2 cellular contexts compared by ENCODE assay signal in the genomic region with DNA sequence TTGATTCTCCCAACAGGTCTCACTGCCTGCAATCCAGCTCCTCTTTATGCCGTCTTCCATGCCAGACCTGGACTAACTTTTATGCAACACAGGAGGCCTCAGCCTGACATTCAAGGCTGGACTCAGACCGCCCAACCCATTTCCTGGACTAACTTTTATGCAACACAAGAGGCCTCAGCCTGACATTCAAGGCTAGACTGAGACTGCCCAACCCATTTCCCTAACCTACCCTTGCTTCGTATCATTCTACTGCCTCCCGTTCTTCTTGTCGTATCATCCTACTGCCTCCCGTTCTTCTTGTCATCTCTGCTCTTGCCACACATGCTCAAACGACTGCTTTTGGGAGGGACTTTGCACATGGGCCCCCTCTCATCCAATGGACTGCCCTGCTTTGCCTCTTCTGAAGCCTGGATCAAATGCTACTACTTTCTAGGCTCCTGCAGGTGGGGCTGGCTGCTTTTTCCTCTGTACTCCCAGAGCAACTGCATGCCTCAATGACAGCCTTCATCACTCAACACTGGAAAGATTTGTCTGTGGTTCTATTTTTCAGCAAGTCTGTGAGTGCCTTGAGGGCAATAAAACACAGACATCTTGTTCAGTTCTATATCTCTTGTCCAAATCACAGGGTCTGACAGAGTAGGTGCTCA.
TF ChIP-seq lines count a peak whose summit lies in the region.

No MANE protein-coding gene starts in this region.

TF ChIP-seq in SK-N-SH treated with all-trans-retinoic acid at 6 μM for 48 hours, 23 proteins besides CTCF, POLR2A, EP300 and RAD21 (continues in another document):
- TF ChIP-seq SNAI2 (CRISPR knock-in tag; IDR thresholded peaks at IDR 0.05) = no peak
- TF ChIP-seq ESRRG (CRISPR knock-in tag; IDR thresholded peaks at IDR 0.05) = no peak
- TF ChIP-seq, protein P1, sequence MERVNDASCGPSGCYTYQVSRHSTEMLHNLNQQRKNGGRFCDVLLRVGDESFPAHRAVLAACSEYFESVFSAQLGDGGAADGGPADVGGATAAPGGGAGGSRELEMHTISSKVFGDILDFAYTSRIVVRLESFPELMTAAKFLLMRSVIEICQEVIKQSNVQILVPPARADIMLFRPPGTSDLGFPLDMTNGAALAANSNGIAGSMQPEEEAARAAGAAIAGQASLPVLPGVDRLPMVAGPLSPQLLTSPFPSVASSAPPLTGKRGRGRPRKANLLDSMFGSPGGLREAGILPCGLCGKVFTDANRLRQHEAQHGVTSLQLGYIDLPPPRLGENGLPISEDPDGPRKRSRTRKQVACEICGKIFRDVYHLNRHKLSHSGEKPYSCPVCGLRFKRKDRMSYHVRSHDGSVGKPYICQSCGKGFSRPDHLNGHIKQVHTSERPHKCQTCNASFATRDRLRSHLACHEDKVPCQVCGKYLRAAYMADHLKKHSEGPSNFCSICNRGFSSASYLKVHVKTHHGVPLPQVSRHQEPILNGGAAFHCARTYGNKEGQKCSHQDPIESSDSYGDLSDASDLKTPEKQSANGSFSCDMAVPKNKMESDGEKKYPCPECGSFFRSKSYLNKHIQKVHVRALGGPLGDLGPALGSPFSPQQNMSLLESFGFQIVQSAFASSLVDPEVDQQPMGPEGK (CRISPR knock-in tag; IDR thresholded peaks at IDR 0.05; ENCODE audit: borderline replicate concordance) = no peak
- TF ChIP-seq TCF4 (CRISPR knock-in tag; IDR thresholded peaks at IDR 0.05; ENCODE audit: borderline replicate concordance) = no peak
- TF ChIP-seq, protein P2, sequence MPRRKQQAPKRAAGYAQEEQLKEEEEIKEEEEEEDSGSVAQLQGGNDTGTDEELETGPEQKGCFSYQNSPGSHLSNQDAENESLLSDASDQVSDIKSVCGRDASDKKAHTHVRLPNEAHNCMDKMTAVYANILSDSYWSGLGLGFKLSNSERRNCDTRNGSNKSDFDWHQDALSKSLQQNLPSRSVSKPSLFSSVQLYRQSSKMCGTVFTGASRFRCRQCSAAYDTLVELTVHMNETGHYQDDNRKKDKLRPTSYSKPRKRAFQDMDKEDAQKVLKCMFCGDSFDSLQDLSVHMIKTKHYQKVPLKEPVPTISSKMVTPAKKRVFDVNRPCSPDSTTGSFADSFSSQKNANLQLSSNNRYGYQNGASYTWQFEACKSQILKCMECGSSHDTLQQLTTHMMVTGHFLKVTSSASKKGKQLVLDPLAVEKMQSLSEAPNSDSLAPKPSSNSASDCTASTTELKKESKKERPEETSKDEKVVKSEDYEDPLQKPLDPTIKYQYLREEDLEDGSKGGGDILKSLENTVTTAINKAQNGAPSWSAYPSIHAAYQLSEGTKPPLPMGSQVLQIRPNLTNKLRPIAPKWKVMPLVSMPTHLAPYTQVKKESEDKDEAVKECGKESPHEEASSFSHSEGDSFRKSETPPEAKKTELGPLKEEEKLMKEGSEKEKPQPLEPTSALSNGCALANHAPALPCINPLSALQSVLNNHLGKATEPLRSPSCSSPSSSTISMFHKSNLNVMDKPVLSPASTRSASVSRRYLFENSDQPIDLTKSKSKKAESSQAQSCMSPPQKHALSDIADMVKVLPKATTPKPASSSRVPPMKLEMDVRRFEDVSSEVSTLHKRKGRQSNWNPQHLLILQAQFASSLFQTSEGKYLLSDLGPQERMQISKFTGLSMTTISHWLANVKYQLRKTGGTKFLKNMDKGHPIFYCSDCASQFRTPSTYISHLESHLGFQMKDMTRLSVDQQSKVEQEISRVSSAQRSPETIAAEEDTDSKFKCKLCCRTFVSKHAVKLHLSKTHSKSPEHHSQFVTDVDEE (CRISPR knock-in tag; IDR thresholded peaks at IDR 0.05) = no peak
- TF ChIP-seq, protein P3, sequence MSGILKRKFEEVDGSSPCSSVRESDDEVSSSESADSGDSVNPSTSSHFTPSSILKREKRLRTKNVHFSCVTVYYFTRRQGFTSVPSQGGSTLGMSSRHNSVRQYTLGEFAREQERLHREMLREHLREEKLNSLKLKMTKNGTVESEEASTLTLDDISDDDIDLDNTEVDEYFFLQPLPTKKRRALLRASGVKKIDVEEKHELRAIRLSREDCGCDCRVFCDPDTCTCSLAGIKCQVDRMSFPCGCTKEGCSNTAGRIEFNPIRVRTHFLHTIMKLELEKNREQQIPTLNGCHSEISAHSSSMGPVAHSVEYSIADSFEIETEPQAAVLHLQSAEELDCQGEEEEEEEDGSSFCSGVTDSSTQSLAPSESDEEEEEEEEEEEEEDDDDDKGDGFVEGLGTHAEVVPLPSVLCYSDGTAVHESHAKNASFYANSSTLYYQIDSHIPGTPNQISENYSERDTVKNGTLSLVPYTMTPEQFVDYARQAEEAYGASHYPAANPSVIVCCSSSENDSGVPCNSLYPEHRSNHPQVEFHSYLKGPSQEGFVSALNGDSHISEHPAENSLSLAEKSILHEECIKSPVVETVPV (CRISPR knock-in tag; IDR thresholded peaks at IDR 0.05) = no peak
- no peak for TF ChIP-seq RARB (CRISPR knock-in tag; IDR thresholded peaks at IDR 0.05)
- no peak for TF ChIP-seq ZNF565 (CRISPR knock-in tag; conservative IDR thresholded peaks at IDR 0.05; ENCODE audit: low read depth)
- no peak for TF ChIP-seq ARNTL (CRISPR knock-in tag; IDR thresholded peaks at IDR 0.05; ENCODE audit: borderline replicate concordance, low read depth)
- no peak for TF ChIP-seq ZFP30 (CRISPR knock-in tag; IDR thresholded peaks at IDR 0.05)
- no peak for TF ChIP-seq ZC3H10 (CRISPR knock-in tag; IDR thresholded peaks at IDR 0.05)
- TF ChIP-seq OSR1 (CRISPR knock-in tag; IDR thresholded peaks at IDR 0.05) = no peak
- TF ChIP-seq ZNF8 (CRISPR knock-in tag; IDR thresholded peaks at IDR 0.05) = no peak
- no peak for TF ChIP-seq ISL1 (CRISPR knock-in tag; IDR thresholded peaks at IDR 0.05)
- TF ChIP-seq, protein P4, sequence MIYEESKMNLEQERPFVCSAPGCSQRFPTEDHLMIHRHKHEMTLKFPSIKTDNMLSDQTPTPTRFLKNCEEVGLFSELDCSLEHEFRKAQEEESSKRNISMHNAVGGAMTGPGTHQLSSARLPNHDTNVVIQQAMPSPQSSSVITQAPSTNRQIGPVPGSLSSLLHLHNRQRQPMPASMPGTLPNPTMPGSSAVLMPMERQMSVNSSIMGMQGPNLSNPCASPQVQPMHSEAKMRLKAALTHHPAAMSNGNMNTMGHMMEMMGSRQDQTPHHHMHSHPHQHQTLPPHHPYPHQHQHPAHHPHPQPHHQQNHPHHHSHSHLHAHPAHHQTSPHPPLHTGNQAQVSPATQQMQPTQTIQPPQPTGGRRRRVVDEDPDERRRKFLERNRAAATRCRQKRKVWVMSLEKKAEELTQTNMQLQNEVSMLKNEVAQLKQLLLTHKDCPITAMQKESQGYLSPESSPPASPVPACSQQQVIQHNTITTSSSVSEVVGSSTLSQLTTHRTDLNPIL (CRISPR knock-in tag; IDR thresholded peaks at IDR 0.05; ENCODE audit: low read depth) = no peak
- TF ChIP-seq PPARA (CRISPR knock-in tag; IDR thresholded peaks at IDR 0.05; ENCODE audit: borderline replicate concordance) = no peak
- TF ChIP-seq BACH2 (CRISPR knock-in tag; IDR thresholded peaks at IDR 0.05; ENCODE audit: borderline replicate concordance) = no peak

TF ChIP-seq in SK-N-SH, 30 proteins besides CTCF, POLR2A, EP300 and RAD21:
- TF ChIP-seq, protein P5, sequence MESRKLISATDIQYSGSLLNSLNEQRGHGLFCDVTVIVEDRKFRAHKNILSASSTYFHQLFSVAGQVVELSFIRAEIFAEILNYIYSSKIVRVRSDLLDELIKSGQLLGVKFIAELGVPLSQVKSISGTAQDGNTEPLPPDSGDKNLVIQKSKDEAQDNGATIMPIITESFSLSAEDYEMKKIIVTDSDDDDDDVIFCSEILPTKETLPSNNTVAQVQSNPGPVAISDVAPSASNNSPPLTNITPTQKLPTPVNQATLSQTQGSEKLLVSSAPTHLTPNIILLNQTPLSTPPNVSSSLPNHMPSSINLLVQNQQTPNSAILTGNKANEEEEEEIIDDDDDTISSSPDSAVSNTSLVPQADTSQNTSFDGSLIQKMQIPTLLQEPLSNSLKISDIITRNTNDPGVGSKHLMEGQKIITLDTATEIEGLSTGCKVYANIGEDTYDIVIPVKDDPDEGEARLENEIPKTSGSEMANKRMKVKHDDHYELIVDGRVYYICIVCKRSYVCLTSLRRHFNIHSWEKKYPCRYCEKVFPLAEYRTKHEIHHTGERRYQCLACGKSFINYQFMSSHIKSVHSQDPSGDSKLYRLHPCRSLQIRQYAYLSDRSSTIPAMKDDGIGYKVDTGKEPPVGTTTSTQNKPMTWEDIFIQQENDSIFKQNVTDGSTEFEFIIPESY (IDR thresholded peaks at IDR 0.05; ENCODE audit: borderline replicate concordance, low read depth) = no peak
- TF ChIP-seq, protein P6, sequence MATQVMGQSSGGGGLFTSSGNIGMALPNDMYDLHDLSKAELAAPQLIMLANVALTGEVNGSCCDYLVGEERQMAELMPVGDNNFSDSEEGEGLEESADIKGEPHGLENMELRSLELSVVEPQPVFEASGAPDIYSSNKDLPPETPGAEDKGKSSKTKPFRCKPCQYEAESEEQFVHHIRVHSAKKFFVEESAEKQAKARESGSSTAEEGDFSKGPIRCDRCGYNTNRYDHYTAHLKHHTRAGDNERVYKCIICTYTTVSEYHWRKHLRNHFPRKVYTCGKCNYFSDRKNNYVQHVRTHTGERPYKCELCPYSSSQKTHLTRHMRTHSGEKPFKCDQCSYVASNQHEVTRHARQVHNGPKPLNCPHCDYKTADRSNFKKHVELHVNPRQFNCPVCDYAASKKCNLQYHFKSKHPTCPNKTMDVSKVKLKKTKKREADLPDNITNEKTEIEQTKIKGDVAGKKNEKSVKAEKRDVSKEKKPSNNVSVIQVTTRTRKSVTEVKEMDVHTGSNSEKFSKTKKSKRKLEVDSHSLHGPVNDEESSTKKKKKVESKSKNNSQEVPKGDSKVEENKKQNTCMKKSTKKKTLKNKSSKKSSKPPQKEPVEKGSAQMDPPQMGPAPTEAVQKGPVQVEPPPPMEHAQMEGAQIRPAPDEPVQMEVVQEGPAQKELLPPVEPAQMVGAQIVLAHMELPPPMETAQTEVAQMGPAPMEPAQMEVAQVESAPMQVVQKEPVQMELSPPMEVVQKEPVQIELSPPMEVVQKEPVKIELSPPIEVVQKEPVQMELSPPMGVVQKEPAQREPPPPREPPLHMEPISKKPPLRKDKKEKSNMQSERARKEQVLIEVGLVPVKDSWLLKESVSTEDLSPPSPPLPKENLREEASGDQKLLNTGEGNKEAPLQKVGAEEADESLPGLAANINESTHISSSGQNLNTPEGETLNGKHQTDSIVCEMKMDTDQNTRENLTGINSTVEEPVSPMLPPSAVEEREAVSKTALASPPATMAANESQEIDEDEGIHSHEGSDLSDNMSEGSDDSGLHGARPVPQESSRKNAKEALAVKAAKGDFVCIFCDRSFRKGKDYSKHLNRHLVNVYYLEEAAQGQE (IDR thresholded peaks at IDR 0.05; ENCODE audit: low read depth, low read length) = no peak
- TF ChIP-seq YY1 (IDR thresholded peaks at IDR 0.05; ENCODE audit: low read depth) (no peak), MXI1 (IDR thresholded peaks at IDR 0.05; ENCODE audit: low read depth, low read length) (no peak)
- TF ChIP-seq, protein P7, sequence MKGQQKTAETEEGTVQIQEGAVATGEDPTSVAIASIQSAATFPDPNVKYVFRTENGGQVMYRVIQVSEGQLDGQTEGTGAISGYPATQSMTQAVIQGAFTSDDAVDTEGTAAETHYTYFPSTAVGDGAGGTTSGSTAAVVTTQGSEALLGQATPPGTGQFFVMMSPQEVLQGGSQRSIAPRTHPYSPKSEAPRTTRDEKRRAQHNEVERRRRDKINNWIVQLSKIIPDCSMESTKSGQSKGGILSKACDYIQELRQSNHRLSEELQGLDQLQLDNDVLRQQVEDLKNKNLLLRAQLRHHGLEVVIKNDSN (IDR thresholded peaks at IDR 0.05; ENCODE audit: borderline replicate concordance, low read depth) = no peak
- TF ChIP-seq, protein P8, sequence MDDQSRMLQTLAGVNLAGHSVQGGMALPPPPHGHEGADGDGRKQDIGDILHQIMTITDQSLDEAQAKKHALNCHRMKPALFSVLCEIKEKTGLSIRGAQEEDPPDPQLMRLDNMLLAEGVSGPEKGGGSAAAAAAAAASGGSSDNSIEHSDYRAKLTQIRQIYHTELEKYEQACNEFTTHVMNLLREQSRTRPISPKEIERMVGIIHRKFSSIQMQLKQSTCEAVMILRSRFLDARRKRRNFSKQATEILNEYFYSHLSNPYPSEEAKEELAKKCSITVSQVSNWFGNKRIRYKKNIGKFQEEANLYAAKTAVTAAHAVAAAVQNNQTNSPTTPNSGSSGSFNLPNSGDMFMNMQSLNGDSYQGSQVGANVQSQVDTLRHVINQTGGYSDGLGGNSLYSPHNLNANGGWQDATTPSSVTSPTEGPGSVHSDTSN (IDR thresholded peaks at IDR 0.05) = no peak
